12 cellular contexts compared by ENCODE assay signal in genomic region chr1:233081686-233082085, GRCh38.
DNase-seq lines count a peak whose midpoint lies in the region; ATAC-seq and TF ChIP-seq lines count a peak whose summit lies in the region.
"Had no signal": no experiment of that assay in that cellular context is flagged by ENCODE, and none has a peak within 500 bp of the region (broad histone marks: within the 10 kb centered on the region; RNA-seq: fewer than 3 reads in every experiment).

No MANE protein-coding gene starts in this region.

- DNase-seq in mammary epithelial cell (peak; percentile 57), MCF 10A (ENCODE audit: unreplicated experiment) (no peak), UCSD-AML1 (lab: John Stamatoyannopoulos, UW; ENCODE audit: unreplicated experiment) (peak; percentile 50), glutamatergic neuron (peak; percentile 67), upper lobe of left lung (no peak), cerebellar cortex (ENCODE audit: low spot score) (no peak), nephron progenitor cell (no peak)
- DNase-seq: DMS 273 treated with DMSO at 0.1 percent for 48 hours had no signal

- dilution Hi-C loops in mammary epithelial cell (cut with HindIII; ENCODE audit: low sequenced_read_pairs): no loop called here

- no peak for TF ChIP-seq POLR2A in upper lobe of left lung (IDR thresholded peaks at IDR 0.05)

- peaks cover 18% of the 10 kb centered on the region for H3K36me3 Mint-ChIP-seq in MCF 10A (ENCODE audit: insufficient read depth, unreplicated experiment)
- H3K36me3 Mint-ChIP-seq in glutamatergic neuron (ENCODE audit: unreplicated experiment): no peaks in the 10 kb centered on the region
- H3K36me3 Mint-ChIP-seq in nephron progenitor cell (ENCODE audit: low read depth): peaks cover 8% of the 10 kb centered on the region

- H3K27ac ChIP-seq in mammary epithelial cell (ENCODE audit: insufficient read depth, low read depth, low read length): no peak overlapping the region
- H3K27ac ChIP-seq in upper lobe of left lung: no peak overlapping the region
- H3K27ac ChIP-seq: KMS-11, prostate gland had no signal

- H3K4me3 Mint-ChIP-seq in MCF 10A (ENCODE audit: unreplicated experiment) (no peak overlapping the region), glutamatergic neuron (ENCODE audit: unreplicated experiment) (peak overlapping the region; percentile 30), nephron progenitor cell (no peak overlapping the region)
- H3K4me3 Mint-ChIP-seq: central memory CD8-positive, alpha-beta T cell had no signal

- intact Hi-C loops in mammary epithelial cell (cut with micrococcal nuclease): no loop called here
- intact Hi-C loops in MCF 10A (cut with micrococcal nuclease): no loop called here

- H3K9ac ChIP-seq in mammary epithelial cell (ENCODE audit: insufficient read depth, low read length): no peak overlapping the region
- H3K9ac ChIP-seq: KMS-11 had no signal

- H3K27me3 Mint-ChIP-seq in MCF 10A (ENCODE audit: insufficient read depth, unreplicated experiment) (no peaks in the 10 kb centered on the region), glutamatergic neuron (ENCODE audit: unreplicated experiment) (peaks cover 4% of the 10 kb centered on the region), nephron progenitor cell (ENCODE audit: low read depth, poor library complexity) (peaks cover 7% of the 10 kb centered on the region)
- H3K27me3 Mint-ChIP-seq: central memory CD8-positive, alpha-beta T cell had no signal

- TF ChIP-seq EP300 in upper lobe of left lung (IDR thresholded peaks at IDR 0.05): no peak

- no peak overlapping the region for H3K4me2 ChIP-seq in mammary epithelial cell (ENCODE audit: insufficient read depth, low read depth, low read length)
- H3K4me2 ChIP-seq: KMS-11 had no signal

- no peaks in the 10 kb centered on the region for H3K27me3 ChIP-seq in mammary epithelial cell (ENCODE audit: insufficient read depth, low read length)
- H3K27me3 ChIP-seq in upper lobe of left lung: no peaks in the 10 kb centered on the region

- no peaks in the 10 kb centered on the region for H4K20me1 ChIP-seq in mammary epithelial cell (ENCODE audit: insufficient read depth, low read length)

- no peaks in the 10 kb centered on the region for H3K9me3 Mint-ChIP-seq in MCF 10A (ENCODE audit: unreplicated experiment)
- peaks cover 5% of the 10 kb centered on the region for H3K9me3 Mint-ChIP-seq in glutamatergic neuron (ENCODE audit: unreplicated experiment)
- H3K9me3 Mint-ChIP-seq in nephron progenitor cell: no peaks in the 10 kb centered on the region
- H3K9me3 Mint-ChIP-seq: central memory CD8-positive, alpha-beta T cell had no signal

- 25% methylated on average over 1 of the region's 1 CpG for WGBS in mammary epithelial cell (ENCODE audit: low coverage, missing lambda C conversion rate)
- WGBS in upper lobe of left lung, 2 donors: 33 to 44% methylated on average over 1 of the region's 1 CpG

- ATAC-seq in upper lobe of left lung (ENCODE audit: low FRiP score in 2 of 2): peak; percentile 46 to 52
- ATAC-seq in HG03460 (IDR thresholded peaks at IDR 0.05; ENCODE audit: unreplicated experiment): no peak

- no peak for TF ChIP-seq CTCF in mammary epithelial cell (conservative IDR thresholded peaks at IDR 0.05 in 1 of 2, IDR thresholded peaks at IDR 0.05 in 1 of 2; ENCODE audit: extremely low read depth in 1 of 2, insufficient read depth in 1 of 2, low read depth in 1 of 2, low read length in 2 of 2)
- no peak for TF ChIP-seq CTCF in MCF 10A (IDR thresholded peaks at IDR 0.05; ENCODE audit: unreplicated experiment)
- TF ChIP-seq CTCF in glutamatergic neuron (IDR thresholded peaks at IDR 0.05; ENCODE audit: partially characterized antibody, unreplicated experiment): no peak
- TF ChIP-seq CTCF in upper lobe of left lung (IDR thresholded peaks at IDR 0.05): no peak
- TF ChIP-seq CTCF in nephron progenitor cell (IDR thresholded peaks at IDR 0.05): no peak

- in situ Hi-C loops in mammary epithelial cell (cut with MboI; ENCODE audit: low sequenced_read_pairs in 2 of 2): no loop called here

- no TSS peak for BruUV-seq in mammary epithelial cell (replicated peaks; lab: Mats Ljungman, UMichigan)
- no TSS peak for BruUV-seq in MCF 10A (replicated peaks; lab: Mats Ljungman, UMichigan)

- H3K27ac Mint-ChIP-seq in MCF 10A (ENCODE audit: low read depth, unreplicated experiment) (no peak overlapping the region), glutamatergic neuron (ENCODE audit: unreplicated experiment) (peak overlapping the region; percentile 93), nephron progenitor cell (no peak overlapping the region)

- H3K36me3 ChIP-seq in mammary epithelial cell (ENCODE audit: insufficient read depth, low read length): no peaks in the 10 kb centered on the region
- no peaks in the 10 kb centered on the region for H3K36me3 ChIP-seq in upper lobe of left lung
- H3K36me3 ChIP-seq: prostate gland had no signal

- peaks cover 18% of the 10 kb centered on the region for H3K4me1 ChIP-seq in mammary epithelial cell (ENCODE audit: insufficient read depth, low read length)
- H3K4me1 ChIP-seq in upper lobe of left lung: peaks cover 0 to 9% (median 5%) of the 10 kb centered on the region in 4 donors
- H3K4me1 ChIP-seq: prostate gland had no signal

- H3K4me3 ChIP-seq in mammary epithelial cell (replicated peaks in 1 of 3; ENCODE audit: insufficient read depth in 1 of 3, low read depth in 2 of 3, low read length in 3 of 3) (no peak overlapping the region), upper lobe of left lung (no peak overlapping the region)
- H3K4me3 ChIP-seq: prostate gland had no signal

- H3K79me2 ChIP-seq in mammary epithelial cell (ENCODE audit: insufficient read depth, low read length): no peaks in the 10 kb centered on the region

- H2AFZ ChIP-seq in mammary epithelial cell (ENCODE audit: low read depth, low read length): no peak overlapping the region

- POLR2A ChIA-PET in MCF 10A (lab: Yijun Ruan, JAX): interaction anchor here (0.6 to 2.3 kb wide), 3 partner anchors 31 to 116 kb away, joined by 4 to 7 read pairs (median 5); no protein-coding TSS in a partner anchor

- CTCF ChIA-PET in mammary epithelial cell (lab: Charles Lee; ENCODE audit: low non-redundant PET): no interaction called here
- CTCF ChIA-PET in MCF 10A (lab: Yijun Ruan, JAX): interaction anchor here (0.6 to 1.8 kb wide), 4 partner anchors 8 to 479 kb away, joined by 3 to 5 read pairs (median 3); no protein-coding TSS in a partner anchor

- peaks cover 11% of the 10 kb centered on the region for H3K4me1 Mint-ChIP-seq in MCF 10A (ENCODE audit: insufficient read depth, unreplicated experiment)
- peaks cover 31% of the 10 kb centered on the region for H3K4me1 Mint-ChIP-seq in glutamatergic neuron (ENCODE audit: low read depth, unreplicated experiment)
- H3K4me1 Mint-ChIP-seq in nephron progenitor cell: peaks cover 53% of the 10 kb centered on the region
- H3K4me1 Mint-ChIP-seq: central memory CD8-positive, alpha-beta T cell had no signal

- H3K9me3 ChIP-seq in mammary epithelial cell (replicated peaks; ENCODE audit: insufficient read depth, low read length) (no peaks in the 10 kb centered on the region), upper lobe of left lung (no peaks in the 10 kb centered on the region)
- H3K9me3 ChIP-seq: prostate gland had no signal

Comparison
In these comparisons a context has a peak if more than half of its experiments do, and no peak if none do; other contexts are left out.
1. DNase-seq: peak in mammary epithelial cell (single experiment), UCSD-AML1 (single experiment) and glutamatergic neuron (single experiment); none in MCF 10A (single experiment), upper lobe of left lung (0 of 2), cerebellar cortex (single experiment) and nephron progenitor cell (single experiment).